Comparison of ENCODE assay signal across 21 cellular contexts in genomic region chr11:128085276-128085675, GRCh38.
"Had no signal": no experiment of that assay in that cellular context is flagged by ENCODE, and none has a peak within 500 bp of the region (broad histone marks: within the 10 kb centered on the region; RNA-seq: fewer than 3 reads in every experiment).

No MANE protein-coding gene starts in this region.

- H3K4me3 ChIP-seq: dorsolateral prefrontal cortex, heart left ventricle, spleen, suprapubic skin, thyroid gland had no signal

- DNase-seq: cortex of kidney; dorsolateral prefrontal cortex; effector CD8-positive, alpha-beta T cell; heart left ventricle; hypothalamus; kidney glomerular epithelial cell; mammary epithelial cell; natural killer cell; posterior cingulate gyrus; spleen; stimulated activated CD4-positive, alpha-beta T cell treated with anti-CD3 and anti-CD28 coated beads, Interleukin-15, amount 100 ng/mL, for 24 hours; stimulated activated CD4-positive, alpha-beta T cell treated with anti-CD3 and anti-CD28 coated beads, Interleukin-1b, Interleukin-23, amount 100 ng/mL, for 48 hours; stimulated activated CD4-positive, alpha-beta T cell treated with anti-CD3 and anti-CD28 coated beads, Interleukin-4, amount 100 ng/mL, for 24 hours; stimulated activated naive B cell treated with anti-CD40 and anti-IgM and Interleukin-4, amounts not matched to agents 10 μg/mL and 1 μg/mL and 100 μg/mL, for 72 hours; thyroid gland had no signal

- H3K36me3 ChIP-seq: heart left ventricle, spleen, suprapubic skin, thyroid gland had no signal

- H3K27me3 Mint-ChIP-seq: type B pancreatic cell had no signal

- ATAC-seq: esophagus mucosa; heart left ventricle; left lobe of liver; natural killer cell; sciatic nerve; stimulated activated naive B cell treated with anti-CD40 and anti-IgM and Interleukin-4, amounts not matched to agents 10 μg/mL and 1 μg/mL and 100 μg/mL, for 72 hours had no signal

- H3K27me3 ChIP-seq: heart left ventricle, spleen, suprapubic skin, thyroid gland had no signal

- H3K36me3 Mint-ChIP-seq: type B pancreatic cell had no signal

- H3K27ac ChIP-seq: dorsolateral prefrontal cortex, heart left ventricle, spleen, suprapubic skin, thyroid gland had no signal

- H3K9me3 ChIP-seq: suprapubic skin, thyroid gland had no signal

- H3K27ac Mint-ChIP-seq: natural killer cell; stimulated activated naive B cell treated with anti-CD40 and anti-IgM and Interleukin-4, amounts not matched to agents 10 μg/mL and 1 μg/mL and 100 μg/mL, for 72 hours; type B pancreatic cell had no signal

- H3K4me1 Mint-ChIP-seq: neural crest cell; stimulated activated naive B cell treated with anti-CD40 and anti-IgM and Interleukin-4, amounts not matched to agents 10 μg/mL and 1 μg/mL and 100 μg/mL, for 72 hours had no signal

- H3K4me1 ChIP-seq: heart left ventricle, spleen, suprapubic skin, thyroid gland had no signal

- H3K4me3 Mint-ChIP-seq: natural killer cell; neural crest cell; stimulated activated naive B cell treated with anti-CD40 and anti-IgM and Interleukin-4, amounts not matched to agents 10 μg/mL and 1 μg/mL and 100 μg/mL, for 72 hours; type B pancreatic cell had no signal
